ENCODE assay signal across 14 cellular contexts in genomic region chr20:11766961-11767360, GRCh38.
A peak's percentile ranks its signal among the peaks of the same experiment; 100 is the strongest.
DNase-seq lines count a peak whose midpoint lies in the region; ATAC-seq and TF ChIP-seq lines count a peak whose summit lies in the region.
"Had no signal": no experiment of that assay in that cellular context is flagged by ENCODE, and none has a peak within 500 bp of the region (broad histone marks: within the 10 kb centered on the region; RNA-seq: fewer than 3 reads in every experiment).

No MANE protein-coding gene starts in this region.

- peaks cover 4% of the 10 kb centered on the region for H3K4me1 ChIP-seq in mammary epithelial cell (ENCODE audit: insufficient read depth, low read length)
- no peaks in the 10 kb centered on the region for H3K4me1 ChIP-seq in breast epithelium
- no peaks in the 10 kb centered on the region for H3K4me1 ChIP-seq in smooth muscle cell (ENCODE audit: low read depth)
- no peaks in the 10 kb centered on the region for H3K4me1 ChIP-seq in heart left ventricle

- H3K36me3 ChIP-seq in mammary epithelial cell (ENCODE audit: insufficient read depth, low read length) (no peaks in the 10 kb centered on the region), breast epithelium (no peaks in the 10 kb centered on the region), smooth muscle cell (ENCODE audit: low read depth) (no peaks in the 10 kb centered on the region), heart left ventricle (no peaks in the 10 kb centered on the region)

- no peak overlapping the region for H3K9ac ChIP-seq in mammary epithelial cell (ENCODE audit: insufficient read depth, low read length)
- no peak overlapping the region for H3K9ac ChIP-seq in smooth muscle cell (ENCODE audit: low read depth)

- no peak overlapping the region for H3K27ac ChIP-seq in mammary epithelial cell (ENCODE audit: insufficient read depth, low read depth, low read length)
- H3K27ac ChIP-seq in breast epithelium: no peak overlapping the region
- H3K27ac ChIP-seq in smooth muscle cell (ENCODE audit: low read depth): no peak overlapping the region
- H3K27ac ChIP-seq in heart left ventricle: no peak overlapping the region

- TF ChIP-seq CTCF in mammary epithelial cell (conservative IDR thresholded peaks at IDR 0.05 in 1 of 2, IDR thresholded peaks at IDR 0.05 in 1 of 2; ENCODE audit: extremely low read depth in 1 of 2, insufficient read depth in 1 of 2, low read depth in 1 of 2, low read length in 2 of 2): no peak
- no peak for TF ChIP-seq CTCF in breast epithelium (IDR thresholded peaks at IDR 0.05)
- TF ChIP-seq CTCF in smooth muscle cell (IDR thresholded peaks at IDR 0.05; ENCODE audit: borderline replicate concordance, insufficient read depth, poor library complexity, severe bottlenecking): no peak
- TF ChIP-seq CTCF in heart left ventricle (IDR thresholded peaks at IDR 0.05): no peak
- no peak for TF ChIP-seq CTCF in GM10266 (IDR thresholded peaks at IDR 0.05; ENCODE audit: control insufficient read depth, insufficient read depth, low read depth, missing control alignments)

- H3K79me2 ChIP-seq in mammary epithelial cell (ENCODE audit: insufficient read depth, low read length) (no peaks in the 10 kb centered on the region), smooth muscle cell (ENCODE audit: low read depth) (no peaks in the 10 kb centered on the region)

- in situ Hi-C loops in mammary epithelial cell (cut with MboI; ENCODE audit: low sequenced_read_pairs in 2 of 2): no loop called here

- H4K20me1 ChIP-seq in mammary epithelial cell (ENCODE audit: insufficient read depth, low read length) (no peaks in the 10 kb centered on the region), smooth muscle cell (ENCODE audit: low read depth) (no peaks in the 10 kb centered on the region)

- intact Hi-C loops in mammary epithelial cell (cut with micrococcal nuclease) (loop anchor here (5.0 kb wide), 1 partner anchor 125 kb away; no protein-coding TSS in a partner anchor), breast epithelium (cut with DNase I; ENCODE audit: low total_unique reads) (no loop called here), heart left ventricle (cut with DNase I) (no loop called here)

- dilution Hi-C loops in mammary epithelial cell (cut with HindIII; ENCODE audit: low sequenced_read_pairs): no loop called here

- H3K4me2 ChIP-seq in mammary epithelial cell (ENCODE audit: insufficient read depth, low read depth, low read length) (no peak overlapping the region), smooth muscle cell (peak overlapping the region; percentile 28)

- no peaks in the 10 kb centered on the region for H3K9me3 ChIP-seq in mammary epithelial cell (replicated peaks; ENCODE audit: insufficient read depth, low read length)
- H3K9me3 ChIP-seq in breast epithelium: no peaks in the 10 kb centered on the region
- H3K9me3 ChIP-seq in smooth muscle cell (replicated peaks; ENCODE audit: low read depth): no peaks in the 10 kb centered on the region
- peaks cover 0 to 3% (median 0%) of the 10 kb centered on the region in 12 donors for H3K9me3 ChIP-seq in heart left ventricle

- H2AFZ ChIP-seq in mammary epithelial cell (ENCODE audit: low read depth, low read length) (peak overlapping the region; percentile 48), smooth muscle cell (ENCODE audit: low read depth) (no peak overlapping the region)

- H3K27me3 ChIP-seq in mammary epithelial cell (ENCODE audit: insufficient read depth, low read length) (no peaks in the 10 kb centered on the region), breast epithelium (no peaks in the 10 kb centered on the region), smooth muscle cell (ENCODE audit: low read depth) (no peaks in the 10 kb centered on the region), heart left ventricle (no peaks in the 10 kb centered on the region)

- H3K4me3 ChIP-seq in mammary epithelial cell (replicated peaks in 1 of 3; ENCODE audit: insufficient read depth in 1 of 3, low read depth in 2 of 3, low read length in 3 of 3) (no peak overlapping the region), breast epithelium (no peak overlapping the region), smooth muscle cell (no peak overlapping the region), heart left ventricle (no peak overlapping the region)
- H3K4me3 ChIP-seq: GM12878 had no signal

- no peaks in the 10 kb centered on the region for H3F3A ChIP-seq in smooth muscle cell (ENCODE audit: low read depth)

- TF ChIP-seq POLR2A in breast epithelium (IDR thresholded peaks at IDR 0.05) (no peak), heart left ventricle (IDR thresholded peaks at IDR 0.05) (no peak)

- no TSS peak for BruUV-seq in mammary epithelial cell (replicated peaks; lab: Mats Ljungman, UMichigan)

- 41% methylated on average over 6 of the region's 6 CpGs for WGBS in mammary epithelial cell (ENCODE audit: low coverage, missing lambda C conversion rate)
- WGBS in smooth muscle cell (ENCODE audit: low lambda C conversion rate): 35% methylated on average over 6 of the region's 6 CpGs
- 56 to 70% (median 68%) methylated on average over 6 of the region's 6 CpGs for WGBS in heart left ventricle, 4 donors

- CTCF ChIA-PET in mammary epithelial cell (lab: Charles Lee; ENCODE audit: low non-redundant PET): no interaction called here

- DNase-seq in mammary epithelial cell (no peak), breast epithelium (ENCODE audit: low spot score in 2 of 2) (no peak), NCI-H510A (lab: John Stamatoyannopoulos, UW) (peak; percentile 15), fibroblast of peridontal ligament (ENCODE audit: extremely low read depth) (peak; percentile 29), smooth muscle cell (lab: John Stamatoyannopoulos, UW; ENCODE audit: unreplicated experiment) (no peak), heart left ventricle (no peak), amygdala (lab: John Stamatoyannopoulos, UW) (no peak), GM10266 (ENCODE audit: extremely low spot score) (no peak)
- DNase-seq: activated CD8-positive, alpha-beta T cell treated with anti-CD3 and anti-CD28 coated beads, Interleukin-2, amount 10 ng/mL, durations not matched to agents 7 days and 5 days; activated gamma-delta T cell treated with Interleukin-2 at 50 U/mL for 16 hours; mesenchymal stem cell; T-helper 9 cell had no signal

- ATAC-seq in heart left ventricle: no peak
- ATAC-seq: activated CD8-positive, alpha-beta T cell treated with anti-CD3 and anti-CD28 coated beads, Interleukin-2, amount 10 ng/mL, durations not matched to agents 7 days and 5 days; GM12878; Panc1 had no signal

Comparison
In these comparisons a context has a peak if more than half of its experiments do, and no peak if none do; other contexts are left out.
1. DNase-seq: peak in NCI-H510A (single experiment) and fibroblast of peridontal ligament (single experiment); none in mammary epithelial cell (single experiment), breast epithelium (0 of 2), smooth muscle cell (single experiment), heart left ventricle (0 of 5), amygdala (0 of 56) and GM10266 (single experiment).